ENCODE assay signal across 1 cellular context in genomic region chr1:204462229-204462561, GRCh38.
A peak's percentile ranks its signal among the peaks of the same experiment; 100 is the strongest.
TF ChIP-seq lines count a peak whose summit lies in the region.

No MANE protein-coding gene starts in this region.

TF ChIP-seq in K562, 482 proteins besides CTCF, POLR2A, EP300 and RAD21:
- TF ChIP-seq TAL1 (IDR thresholded peaks at IDR 0.05) (peak; percentile 44; the same call in 1 of the 2 replicates), TEAD4 (IDR thresholded peaks at IDR 0.05; ENCODE audit: low read length) (peak; percentile 29; the same call in 1 of the 2 replicates), TEAD4 (CRISPR knock-in tag; IDR thresholded peaks at IDR 0.05; ENCODE audit: borderline replicate concordance) (no peak), PHTF2 (CRISPR knock-in tag; IDR thresholded peaks at IDR 0.05) (no peak), GATA2 (CRISPR knock-in tag; IDR thresholded peaks at IDR 0.05) (peak; percentile 36; the same call in 1 of the 2 replicates), ELF1 (tag; IDR thresholded peaks at IDR 0.05) (no peak), CBFA2T2 (conservative IDR thresholded peaks at IDR 0.05) (peak; percentile 49), TCF3 (CRISPR knock-in tag; IDR thresholded peaks at IDR 0.05) (peak; percentile 74), CBFA2T3 (IDR thresholded peaks at IDR 0.05) (peak; percentile 68)
- TF ChIP-seq, protein P1, sequence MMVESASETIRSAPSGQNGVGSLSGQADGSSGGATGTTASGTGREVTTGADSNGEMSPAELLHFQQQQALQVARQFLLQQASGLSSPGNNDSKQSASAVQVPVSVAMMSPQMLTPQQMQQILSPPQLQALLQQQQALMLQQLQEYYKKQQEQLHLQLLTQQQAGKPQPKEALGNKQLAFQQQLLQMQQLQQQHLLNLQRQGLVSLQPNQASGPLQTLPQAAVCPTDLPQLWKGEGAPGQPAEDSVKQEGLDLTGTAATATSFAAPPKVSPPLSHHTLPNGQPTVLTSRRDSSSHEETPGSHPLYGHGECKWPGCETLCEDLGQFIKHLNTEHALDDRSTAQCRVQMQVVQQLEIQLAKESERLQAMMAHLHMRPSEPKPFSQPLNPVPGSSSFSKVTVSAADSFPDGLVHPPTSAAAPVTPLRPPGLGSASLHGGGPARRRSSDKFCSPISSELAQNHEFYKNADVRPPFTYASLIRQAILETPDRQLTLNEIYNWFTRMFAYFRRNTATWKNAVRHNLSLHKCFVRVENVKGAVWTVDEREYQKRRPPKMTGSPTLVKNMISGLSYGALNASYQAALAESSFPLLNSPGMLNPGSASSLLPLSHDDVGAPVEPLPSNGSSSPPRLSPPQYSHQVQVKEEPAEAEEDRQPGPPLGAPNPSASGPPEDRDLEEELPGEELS (CRISPR knock-in tag; IDR thresholded peaks at IDR 0.05; ENCODE audit: borderline replicate concordance) = no peak
